1 cellular context compared by ENCODE assay signal in genomic region chr1:26162220-26162703, GRCh38.
A peak's percentile ranks its signal among the peaks of the same experiment; 100 is the strongest.
TF ChIP-seq lines count a peak whose summit lies in the region.

No MANE protein-coding gene starts in this region.

TF ChIP-seq in K562, 482 proteins besides CTCF, POLR2A, EP300 and RAD21 (continues in another document):
- TF ChIP-seq HMGXB4 (CRISPR knock-in tag; IDR thresholded peaks at IDR 0.05) (peak; percentile 8; the same call in 1 of the 2 replicates), ZNF561 (CRISPR knock-in tag; conservative IDR thresholded peaks at IDR 0.05) (0 out of 2 replicates have a peak, but pooled peaks have one; percentile 45), TEAD1 (CRISPR knock-in tag; IDR thresholded peaks at IDR 0.05) (peak in 1 of 2 experiments; percentile 48; a peak in 1 of 4 replicates), HOXB6 (CRISPR knock-in tag; IDR thresholded peaks at IDR 0.05; ENCODE audit: borderline replicate concordance) (peak; percentile 18; the same call in 1 of the 2 replicates), HDGF (IDR thresholded peaks at IDR 0.05) (0 out of 2 replicates have a peak, but pooled peaks have one; percentile 27), FOXA1 (IDR thresholded peaks at IDR 0.05; ENCODE audit: borderline replicate concordance) (0 out of 2 replicates have a peak, but pooled peaks have one; percentile 22), AFF1 (IDR thresholded peaks at IDR 0.05; ENCODE audit: low read depth in 1 of 2, partially characterized antibody in 2 of 2) (no peak), LEF1 (IDR thresholded peaks at IDR 0.05) (peak; percentile 15; the same call in 1 of the 2 replicates), ZFP36 (IDR thresholded peaks at IDR 0.05; ENCODE audit: low read depth, low read length, partially characterized antibody) (peak; percentile 56), DPF2 (IDR thresholded peaks at IDR 0.05) (0 out of 2 replicates have a peak, but pooled peaks have one; percentile 10), MCM5 (IDR thresholded peaks at IDR 0.05; ENCODE audit: low read depth) (no peak), BCOR (IDR thresholded peaks at IDR 0.05) (peak; percentile 82), NFIC (IDR thresholded peaks at IDR 0.05) (peak; percentile 70), NKRF (IDR thresholded peaks at IDR 0.05; ENCODE audit: borderline replicate concordance) (peak; percentile 46; the same call in 1 of the 2 replicates), BRD9 (IDR thresholded peaks at IDR 0.05; ENCODE audit: low read depth, partially characterized antibody) (peak; percentile 32), ZNF175 (CRISPR knock-in tag; IDR thresholded peaks at IDR 0.05; ENCODE audit: low read depth) (0 out of 2 replicates have a peak, but pooled peaks have one; percentile 3), SMARCA4 (IDR thresholded peaks at IDR 0.05) (0 out of 2 replicates have a peak, but pooled peaks have one; percentile 9), SIN3B (IDR thresholded peaks at IDR 0.05; ENCODE audit: low read depth) (no peak), SMARCA5 (IDR thresholded peaks at IDR 0.05) (0 out of 2 replicates have a peak, but pooled peaks have one; percentile 25), E2F1 (CRISPR knock-in tag; IDR thresholded peaks at IDR 0.05) (no peak), NFRKB (IDR thresholded peaks at IDR 0.05; ENCODE audit: low read depth) (peak; percentile 37; the same call in 1 of the 2 replicates), MAZ (CRISPR knock-in tag; conservative IDR thresholded peaks at IDR 0.05 in 1 of 2, IDR thresholded peaks at IDR 0.05 in 1 of 2) (peak in 1 of 2 experiments; percentile 27; a peak in 1 of 4 replicates), TAF15 (IDR thresholded peaks at IDR 0.05; ENCODE audit: low read depth, low read length) (no peak), GMEB1 (CRISPR knock-in tag; IDR thresholded peaks at IDR 0.05) (no peak), CHD2 (IDR thresholded peaks at IDR 0.05; ENCODE audit: low read depth, low read length) (0 out of 2 replicates have a peak, but pooled peaks have one; percentile 20), MBD1 (CRISPR knock-in tag; IDR thresholded peaks at IDR 0.05) (peak; percentile 7; the same call in 1 of the 2 replicates), SMARCE1 (IDR thresholded peaks at IDR 0.05) (0 out of 2 replicates have a peak, but pooled peaks have one; percentile 17), ETV1 (tag; conservative IDR thresholded peaks at IDR 0.05; ENCODE audit: low read depth) (no peak), KDM1A (IDR thresholded peaks at IDR 0.05) (peak; percentile 46 to 47; a peak in 2 of 4 replicates), PHF21A (IDR thresholded peaks at IDR 0.05; ENCODE audit: borderline replicate concordance, low read depth) (0 out of 2 replicates have a peak, but pooled peaks have one; percentile 36), ATF7 (IDR thresholded peaks at IDR 0.05) (0 out of 2 replicates have a peak, but pooled peaks have one; percentile 3), MLLT1 (IDR thresholded peaks at IDR 0.05) (peak in 1 of 2 experiments; percentile 76; a peak in 1 of 4 replicates), ETV5 (CRISPR knock-in tag; IDR thresholded peaks at IDR 0.05; ENCODE audit: low read depth) (peak; percentile 54; the same call in 1 of the 2 replicates), CC2D1A (IDR thresholded peaks at IDR 0.05) (0 out of 2 replicates have a peak, but pooled peaks have one; percentile 43), RERE (CRISPR knock-in tag; IDR thresholded peaks at IDR 0.05; ENCODE audit: borderline replicate concordance) (no peak), ETV6 (IDR thresholded peaks at IDR 0.05; ENCODE audit: borderline replicate concordance in 1 of 2, low read depth in 2 of 2, low read length in 1 of 2) (0 out of 4 replicates have a peak, but pooled peaks of 1 of the 2 experiments have one; percentile 1), ETV6 (CRISPR knock-in tag; IDR thresholded peaks at IDR 0.05; ENCODE audit: borderline replicate concordance) (no peak), NBN (IDR thresholded peaks at IDR 0.05; ENCODE audit: low read depth) (no peak), RBM25 (IDR thresholded peaks at IDR 0.05; ENCODE audit: low read depth, low read length, severe bottlenecking) (peak; percentile 31), GATAD2A (IDR thresholded peaks at IDR 0.05) (peak; percentile 34; the same call in 1 of the 2 replicates), RBM14 (IDR thresholded peaks at IDR 0.05; ENCODE audit: borderline replicate concordance, insufficient read depth, low read depth, low read length) (no peak), FUS (optimal IDR thresholded peaks at IDR 0.05; ENCODE audit: low read depth, low read length) (no peak)
